In the genomic region with DNA sequence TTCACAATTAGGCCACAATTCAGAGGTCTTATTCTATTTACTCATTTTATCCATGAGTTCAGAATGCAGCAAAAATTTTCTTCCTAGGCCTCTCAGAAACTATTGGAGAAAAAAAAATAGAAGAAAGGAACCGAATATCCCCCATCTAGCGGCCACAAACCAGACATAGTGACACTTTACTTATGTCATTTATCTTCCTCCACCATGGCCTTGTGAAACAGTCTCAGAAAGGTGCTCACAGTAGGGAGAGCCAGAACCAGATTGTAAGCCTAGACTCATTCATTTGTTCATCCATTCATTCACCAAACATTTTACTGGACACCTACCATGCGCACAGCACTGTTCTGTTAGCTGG, we compare ENCODE assay signal across 10 cellular contexts. TPM values are rescaled to one million over a fixed set of nuclear protein-coding genes. Genes with fewer than 3 reads are reported as not detected.
DNase-seq lines count a peak whose midpoint lies in the region; ATAC-seq and TF ChIP-seq lines count a peak whose summit lies in the region.
"Had no signal": no experiment of that assay in that cellular context is flagged by ENCODE, and none has a peak within 500 bp of the region (broad histone marks: within the 10 kb centered on the region; RNA-seq: fewer than 3 reads in every experiment).

No MANE protein-coding gene starts in this region.

- H3K27ac ChIP-seq in breast epithelium = peak overlapping the region; percentile 83 to 92
- no peak overlapping the region for H3K27ac ChIP-seq in mammary epithelial cell (ENCODE audit: insufficient read depth, low read depth, low read length)
- peak overlapping the region; percentile 65 for H3K27ac ChIP-seq in brain microvascular endothelial cell
- no peak overlapping the region for H3K27ac ChIP-seq in Karpas-422 (ENCODE audit: low read length)
- H3K27ac ChIP-seq: SJSA1 had no signal

- CTCF ChIA-PET in mammary epithelial cell (lab: Charles Lee; ENCODE audit: low non-redundant PET) = no interaction called here

- no TSS peak for BruUV-seq in mammary epithelial cell (replicated peaks; lab: Mats Ljungman, UMichigan)

- H3K9me2 ChIP-seq in Karpas-422 (replicated peaks; ENCODE audit: insufficient read depth, low read length) = no peaks in the 10 kb centered on the region

- peaks cover 52% of the 10 kb centered on the region for H3K4me1 Mint-ChIP-seq in type B pancreatic cell (ENCODE audit: unreplicated experiment)

- ATAC-seq in HG02885 (IDR thresholded peaks at IDR 0.05; ENCODE audit: poor library complexity, unreplicated experiment) = peak; percentile 40

- peaks cover 40% of the 10 kb centered on the region for H3K36me3 Mint-ChIP-seq in type B pancreatic cell

- no peak overlapping the region for H3K27ac Mint-ChIP-seq in type B pancreatic cell
- H3K27ac Mint-ChIP-seq: activated naive CD4-positive, alpha-beta T cell treated with anti-CD3 and anti-CD28 coated beads for 36 hours had no signal

- in situ Hi-C loops in mammary epithelial cell (cut with MboI; ENCODE audit: low sequenced_read_pairs in 2 of 2) = no loop called here
- in situ Hi-C loops in brain microvascular endothelial cell (cut with HindIII; ENCODE audit: low pct_ligation_motif_present, low sequenced_read_pairs) = no loop called here

- no peaks in the 10 kb centered on the region for H3K27me3 Mint-ChIP-seq in type B pancreatic cell

- H3K36me3 ChIP-seq in breast epithelium (no peaks in the 10 kb centered on the region), mammary epithelial cell (ENCODE audit: insufficient read depth, low read length) (peaks cover 2% of the 10 kb centered on the region), brain microvascular endothelial cell (replicated peaks) (peaks cover 22% of the 10 kb centered on the region), Karpas-422 (ENCODE audit: insufficient read depth, low read length) (no peaks in the 10 kb centered on the region)

- no peaks in the 10 kb centered on the region for H4K20me1 ChIP-seq in mammary epithelial cell (ENCODE audit: insufficient read depth, low read length)
- no peaks in the 10 kb centered on the region for H4K20me1 ChIP-seq in Karpas-422 (ENCODE audit: insufficient read depth, low read depth, low read length)

- H2AFZ ChIP-seq in mammary epithelial cell (ENCODE audit: low read depth, low read length) (no peak overlapping the region), Karpas-422 (ENCODE audit: low read length) (no peak overlapping the region)

- peaks cover 5% of the 10 kb centered on the region for H3K9me3 Mint-ChIP-seq in type B pancreatic cell

- H3K4me3 Mint-ChIP-seq in type B pancreatic cell = peak overlapping the region; percentile 27
- H3K4me3 Mint-ChIP-seq: activated naive CD4-positive, alpha-beta T cell treated with anti-CD3 and anti-CD28 coated beads for 36 hours had no signal

- H3K27me3 ChIP-seq in breast epithelium (no peaks in the 10 kb centered on the region), mammary epithelial cell (ENCODE audit: insufficient read depth, low read length) (no peaks in the 10 kb centered on the region), brain microvascular endothelial cell (replicated peaks) (no peaks in the 10 kb centered on the region), Karpas-422 (ENCODE audit: low read length) (no peaks in the 10 kb centered on the region)
- H3K27me3 ChIP-seq: SJSA1 had no signal

- 100% methylated on average over 3 of the region's 3 CpGs for WGBS in mammary epithelial cell (ENCODE audit: low coverage, missing lambda C conversion rate)

- no peak overlapping the region for H3K4me2 ChIP-seq in mammary epithelial cell (ENCODE audit: insufficient read depth, low read depth, low read length)
- no peak overlapping the region for H3K4me2 ChIP-seq in Karpas-422 (ENCODE audit: low read depth, low read length, poor library complexity, severe bottlenecking)

- H3K9ac ChIP-seq in mammary epithelial cell (ENCODE audit: insufficient read depth, low read length) (no peak overlapping the region), Karpas-422 (ENCODE audit: low read length) (no peak overlapping the region)

- DNase-seq in breast epithelium (ENCODE audit: low spot score in 2 of 2) (no peak), mammary epithelial cell (no peak), brain microvascular endothelial cell (no peak), type B pancreatic cell (ENCODE audit: extremely low spot score, unreplicated experiment) (no peak), Karpas-422 (no peak), NCI-H1436 (lab: John Stamatoyannopoulos, UW) (no peak)
- no peak for DNase-seq in NK-92 treated with Interleukin-12 subunit alpha and Interleukin-12 subunit beta, amount 100 ng/mL, for 24 hours (lab: John Stamatoyannopoulos, UW)
- DNase-seq: activated naive CD4-positive, alpha-beta T cell treated with anti-CD3 and anti-CD28 coated beads for 36 hours had no signal

- H3K79me2 ChIP-seq in mammary epithelial cell (ENCODE audit: insufficient read depth, low read length) (peaks cover 92% of the 10 kb centered on the region), Karpas-422 (ENCODE audit: low read length) (no peaks in the 10 kb centered on the region)

- intact Hi-C loops in breast epithelium (cut with DNase I; ENCODE audit: low total_unique reads) = no loop called here
- intact Hi-C loops in mammary epithelial cell (cut with micrococcal nuclease) = no loop called here

- H3K9me3 ChIP-seq in breast epithelium (no peaks in the 10 kb centered on the region), mammary epithelial cell (replicated peaks; ENCODE audit: insufficient read depth, low read length) (no peaks in the 10 kb centered on the region), Karpas-422 (ENCODE audit: low read length) (no peaks in the 10 kb centered on the region)

- dilution Hi-C loops in mammary epithelial cell (cut with HindIII; ENCODE audit: low sequenced_read_pairs) = no loop called here

- H3K4me1 ChIP-seq in breast epithelium = peaks cover 27 to 57% of the 10 kb centered on the region in 2 donors
- H3K4me1 ChIP-seq in mammary epithelial cell (ENCODE audit: insufficient read depth, low read length) = peaks cover 46% of the 10 kb centered on the region
- no peaks in the 10 kb centered on the region for H3K4me1 ChIP-seq in Karpas-422 (ENCODE audit: low read length)

- TF ChIP-seq CTCF in breast epithelium (IDR thresholded peaks at IDR 0.05) = no peak
- TF ChIP-seq CTCF in mammary epithelial cell (conservative IDR thresholded peaks at IDR 0.05 in 1 of 2, IDR thresholded peaks at IDR 0.05 in 1 of 2; ENCODE audit: extremely low read depth in 1 of 2, insufficient read depth in 1 of 2, low read depth in 1 of 2, low read length in 2 of 2) = no peak
- no peak for TF ChIP-seq CTCF in brain microvascular endothelial cell (IDR thresholded peaks at IDR 0.05; ENCODE audit: low read depth, low read length, missing control alignments)
- TF ChIP-seq CTCF in type B pancreatic cell (conservative IDR thresholded peaks at IDR 0.05) = no peak

- H3K4me3 ChIP-seq in breast epithelium (no peak overlapping the region), mammary epithelial cell (replicated peaks in 1 of 3; ENCODE audit: insufficient read depth in 1 of 3, low read depth in 2 of 3, low read length in 3 of 3) (no peak overlapping the region), brain microvascular endothelial cell (ENCODE audit: low read depth, low read length) (no peak overlapping the region), Karpas-422 (ENCODE audit: low read length) (no peak overlapping the region)
- H3K4me3 ChIP-seq: SJSA1 had no signal

- TF ChIP-seq POLR2A in breast epithelium (IDR thresholded peaks at IDR 0.05) = no peak

RNA-seq across cellular contexts. Expression of a gene that starts 16.0 kb away (rescaled TPM):
- total RNA-seq in breast epithelium = 10 to 100 TPM; 23.0 to 46.5 (median 40.5) TPM
- total RNA-seq in mammary epithelial cell = 10 to 100 TPM; 26.3 to 63.5 TPM
- 22.4 TPM for polyA plus RNA-seq in mammary epithelial cell
- polyA minus RNA-seq in mammary epithelial cell = 47.2 TPM
- 85.8 and 173 TPM in 2 replicates for total RNA-seq in type B pancreatic cell (ENCODE audit: low replicate concordance)
- total RNA-seq in Karpas-422 (2014; rRNA removed; shearing (Covaris generic); ENCODE audit: low replicate concordance) = not detected in 2 replicates

Comparison
In these comparisons a context has a peak if more than half of its experiments do, and no peak if none do; other contexts are left out.
1. H3K27ac ChIP-seq: peak in breast epithelium (2 of 2) and brain microvascular endothelial cell (single experiment); none in mammary epithelial cell (single experiment) and Karpas-422 (single experiment).
2. RNA of a gene that starts 16.0 kb away (total RNA-seq): 85.8 to 173 TPM in type B pancreatic cell, 26.3 to 63.5 TPM in mammary epithelial cell and 23.0 to 46.5 TPM in breast epithelium; not detected in Karpas-422; every median in the first group is over 10 times any median in the second.